In genomic region chr6:128155826-128156225, GRCh38 we compare ENCODE assay signal across 27 cellular contexts.
"Had no signal": no experiment of that assay in that cellular context is flagged by ENCODE, and none has a peak within 500 bp of the region (broad histone marks: within the 10 kb centered on the region; RNA-seq: fewer than 3 reads in every experiment).

No MANE protein-coding gene starts in this region.

- H3K4me3 ChIP-seq: neural progenitor cell, ovary, psoas muscle, sigmoid colon, smooth muscle cell, spleen, stomach, thoracic aorta, thyroid gland, tibial nerve, upper lobe of left lung, vagina had no signal

- H3K27ac ChIP-seq: neural progenitor cell, ovary, parathyroid adenoma, psoas muscle, sigmoid colon, spleen, stomach, thoracic aorta, thyroid gland, tibial nerve, upper lobe of left lung, vagina had no signal

- H3K9me3 ChIP-seq: ovary, psoas muscle, sigmoid colon, spleen, stomach, thoracic aorta, thyroid gland, tibial nerve, upper lobe of left lung, vagina had no signal

- H3K4me1 ChIP-seq: neural progenitor cell, parathyroid adenoma, psoas muscle, sigmoid colon, stomach, thyroid gland, tibial nerve, upper lobe of left lung, vagina had no signal

- ATAC-seq: naive thymus-derived CD4-positive, alpha-beta T cell; natural killer cell; psoas muscle; right cardiac atrium; stimulated activated effector memory CD8-positive, alpha-beta T cell treated with anti-CD3 and anti-CD28 coated beads, Interleukin-12 subunit alpha, Interleukin-12 subunit beta, amount 100 ng/mL, for 72 hours had no signal

- FAIRE-seq: urothelium cell line had no signal

- H3K27me3 ChIP-seq: neural progenitor cell, ovary, sigmoid colon, spleen, stomach, thyroid gland, tibial nerve, upper lobe of left lung, vagina had no signal

- H3K4me2 ChIP-seq: neural progenitor cell, smooth muscle cell had no signal

- H3K79me2 ChIP-seq: parathyroid adenoma had no signal

- H3K9ac ChIP-seq: neural progenitor cell, parathyroid adenoma had no signal

- H2AFZ ChIP-seq: neural progenitor cell, parathyroid adenoma had no signal

- H3K36me3 ChIP-seq: neural progenitor cell, ovary, sigmoid colon, spleen, stomach, thoracic aorta, thyroid gland, tibial nerve, upper lobe of left lung, vagina had no signal

- DNase-seq: naive thymus-derived CD4-positive, alpha-beta T cell; natural killer cell; occipital lobe; ovary; posterior cingulate gyrus; psoas muscle; right cardiac atrium; sigmoid colon; spleen; stimulated activated CD4-positive, alpha-beta T cell treated with anti-CD3 and anti-CD28 coated beads, Interleukin-12 subunit alpha, Interleukin-12 subunit beta, amount 100 ng/mL, for 4 hours; stimulated activated CD4-positive, alpha-beta T cell treated with anti-CD3 and anti-CD28 coated beads, Interleukin-1b, Interleukin-23, amount 100 ng/mL, for 48 hours; stimulated activated CD4-positive, alpha-beta T cell treated with anti-CD3 and anti-CD28 coated beads, Interleukin-2, amount 100 ng/mL, for 48 hours; stimulated activated CD4-positive, alpha-beta T cell treated with anti-CD3 and anti-CD28 coated beads, Interleukin-4, amount 100 ng/mL, for 24 hours; stimulated activated naive B cell treated with anti-CD40 and anti-IgM and Interleukin-4, amounts not matched to agents 10 μg/mL and 1 μg/mL and 100 μg/mL, for 72 hours; stimulated activated naive CD4-positive, alpha-beta T cell treated with Interleukin-2 at 50 U/mL for 16 hours; stomach; thyroid gland; trophoblast cell; upper lobe of left lung had no signal
